14 cellular contexts compared by ENCODE assay signal in genomic region chr5:173233347-173234128, GRCh38. TPM values are rescaled to one million over a fixed set of nuclear protein-coding genes. Genes with fewer than 3 reads are reported as not detected.
DNase-seq lines count a peak whose midpoint lies in the region; ATAC-seq and TF ChIP-seq lines count a peak whose summit lies in the region.
"Had no signal": no experiment of that assay in that cellular context is flagged by ENCODE, and none has a peak within 500 bp of the region (broad histone marks: within the 10 kb centered on the region; RNA-seq: fewer than 3 reads in every experiment).

No MANE protein-coding gene starts in this region.

- BruUV-seq in MCF 10A (replicated peaks; lab: Mats Ljungman, UMichigan), result no TSS peak

- peak overlapping the region; percentile 83 for H3K4me3 Mint-ChIP-seq in MCF 10A (ENCODE audit: unreplicated experiment)
- peak overlapping the region; percentile 18 for H3K4me3 Mint-ChIP-seq in activated CD8-positive, alpha-beta T cell treated with anti-CD3 and anti-CD28 coated beads, Interleukin-2, amount 10 ng/mL, durations not matched to agents 7 days and 5 days

- no peak for TF ChIP-seq POLR2A in breast epithelium (IDR thresholded peaks at IDR 0.05)

- no peak overlapping the region for H3K27ac ChIP-seq in breast epithelium
- no peak overlapping the region for H3K27ac ChIP-seq in stomach smooth muscle (ENCODE audit: low read length)
- H3K27ac ChIP-seq in Karpas-422 (ENCODE audit: low read length), result no peak overlapping the region
- H3K27ac ChIP-seq: BLaER1 treated with 17β-estradiol and CSF1 and Interleukin-3, amounts not matched to agents 10 nM and 100 nM; upper lobe of left lung had no signal

- no peaks in the 10 kb centered on the region for H3K79me2 ChIP-seq in Karpas-422 (ENCODE audit: low read length)

- no peak for DNase-seq in MCF 10A (ENCODE audit: unreplicated experiment)
- DNase-seq in breast epithelium (ENCODE audit: low spot score in 2 of 2), result no peak
- DNase-seq in activated CD8-positive, alpha-beta T cell treated with anti-CD3 and anti-CD28 coated beads, Interleukin-2, amount 10 ng/mL, durations not matched to agents 7 days and 5 days, result no peak
- peak; percentile 74 for DNase-seq in mesenteric fat pad (ENCODE audit: low spot score)
- DNase-seq in Karpas-422, result no peak
- no peak for DNase-seq in NCI-H446 treated with DMSO at 0.1 percent for 48 hours (lab: John Stamatoyannopoulos, UW)
- DNase-seq: amniotic stem cell, SIG-M5 had no signal

- no peak overlapping the region for H3K27ac Mint-ChIP-seq in MCF 10A (ENCODE audit: low read depth, unreplicated experiment)
- H3K27ac Mint-ChIP-seq in activated CD8-positive, alpha-beta T cell treated with anti-CD3 and anti-CD28 coated beads, Interleukin-2, amount 10 ng/mL, durations not matched to agents 7 days and 5 days, result no peak overlapping the region

- TF ChIP-seq CTCF in MCF 10A (IDR thresholded peaks at IDR 0.05; ENCODE audit: unreplicated experiment) (no peak), breast epithelium (IDR thresholded peaks at IDR 0.05) (no peak)

- H3K4me1 Mint-ChIP-seq in MCF 10A (ENCODE audit: insufficient read depth, unreplicated experiment), result peaks cover 8% of the 10 kb centered on the region
- H3K4me1 Mint-ChIP-seq in activated CD8-positive, alpha-beta T cell treated with anti-CD3 and anti-CD28 coated beads, Interleukin-2, amount 10 ng/mL, durations not matched to agents 7 days and 5 days (ENCODE audit: low read depth), result peaks cover 34% of the 10 kb centered on the region

- CTCF ChIA-PET in MCF 10A (lab: Yijun Ruan, JAX), result interaction anchor here (0.6 to 1.1 kb wide), 2 partner anchors 9 to 254 kb away, joined by 3 read pairs; no protein-coding TSS in a partner anchor
- CTCF ChIA-PET in activated CD8-positive, alpha-beta T cell treated with anti-CD3 and anti-CD28 coated beads, Interleukin-2, amount 10 ng/mL, durations not matched to agents 7 days and 5 days (lab: Charles Lee), result no interaction called here

- H3K4me2 ChIP-seq in Karpas-422 (ENCODE audit: low read depth, low read length, poor library complexity, severe bottlenecking), result no peak overlapping the region
- H3K4me2 ChIP-seq: BLaER1 treated with 17β-estradiol and CSF1 and Interleukin-3, amounts not matched to agents 10 nM and 100 nM had no signal

- peaks cover 10% of the 10 kb centered on the region for H3K36me3 Mint-ChIP-seq in MCF 10A (ENCODE audit: insufficient read depth, unreplicated experiment)
- peaks cover 1% of the 10 kb centered on the region for H3K36me3 Mint-ChIP-seq in activated CD8-positive, alpha-beta T cell treated with anti-CD3 and anti-CD28 coated beads, Interleukin-2, amount 10 ng/mL, durations not matched to agents 7 days and 5 days (ENCODE audit: low read depth)

- intact Hi-C loops in MCF 10A (cut with micrococcal nuclease) (no loop called here), breast epithelium (cut with DNase I; ENCODE audit: low total_unique reads) (no loop called here)

- POLR2A ChIA-PET in MCF 10A (lab: Yijun Ruan, JAX), result no interaction called here
- POLR2A ChIA-PET in activated CD8-positive, alpha-beta T cell treated with anti-CD3 and anti-CD28 coated beads, Interleukin-2, amount 10 ng/mL, durations not matched to agents 7 days and 5 days (lab: Charles Lee), result no interaction called here

- peak overlapping the region in 1 of 2 donors; percentile 65 for H3K9ac ChIP-seq in stomach smooth muscle (ENCODE audit: low read length in 2 of 2)
- H3K9ac ChIP-seq in Karpas-422 (ENCODE audit: low read length), result no peak overlapping the region
- H3K9ac ChIP-seq: BLaER1 treated with 17β-estradiol and CSF1 and Interleukin-3, amounts not matched to agents 10 nM and 100 nM had no signal

- peaks cover 13 to 99% of the 10 kb centered on the region in 2 donors for H3K27me3 ChIP-seq in breast epithelium
- peaks cover 78 to 80% of the 10 kb centered on the region in 2 donors for H3K27me3 ChIP-seq in stomach smooth muscle (ENCODE audit: control insufficient read depth in 1 of 2, insufficient read depth in 2 of 2, low read length in 2 of 2)
- H3K27me3 ChIP-seq in Karpas-422 (ENCODE audit: low read length), result no peaks in the 10 kb centered on the region

- no peaks in the 10 kb centered on the region for H3K9me2 ChIP-seq in Karpas-422 (replicated peaks; ENCODE audit: insufficient read depth, low read length)

- no peaks in the 10 kb centered on the region for H3K36me3 ChIP-seq in breast epithelium
- no peaks in the 10 kb centered on the region for H3K36me3 ChIP-seq in stomach smooth muscle (ENCODE audit: control insufficient read depth in 2 of 2, insufficient read depth in 2 of 2, low read length in 2 of 2)
- no peaks in the 10 kb centered on the region for H3K36me3 ChIP-seq in Karpas-422 (ENCODE audit: insufficient read depth, low read length)
- H3K36me3 ChIP-seq: BLaER1 treated with 17β-estradiol and CSF1 and Interleukin-3, amounts not matched to agents 10 nM and 100 nM; upper lobe of left lung had no signal

- H3K4me1 ChIP-seq in breast epithelium (peaks cover 8 to 12% of the 10 kb centered on the region in 2 donors), stomach smooth muscle (ENCODE audit: control insufficient read depth, insufficient read depth, low read length) (peaks cover 35% of the 10 kb centered on the region), Karpas-422 (ENCODE audit: low read length) (no peaks in the 10 kb centered on the region)

- ATAC-seq in activated CD8-positive, alpha-beta T cell treated with anti-CD3 and anti-CD28 coated beads, Interleukin-2, amount 10 ng/mL, durations not matched to agents 7 days and 5 days, result no peak
- no peak for ATAC-seq in GM21526 (IDR thresholded peaks at IDR 0.05; ENCODE audit: low FRiP score, unreplicated experiment)
- ATAC-seq: activated CD4-positive, CD25-positive, alpha-beta regulatory T cell treated with anti-CD3 and anti-CD28 coated beads, Interleukin-2, amount 50 U/mL, for 24 hours had no signal

- H3K9me3 ChIP-seq in breast epithelium (no peaks in the 10 kb centered on the region), stomach smooth muscle (ENCODE audit: control insufficient read depth in 2 of 2, low read length in 2 of 2) (no peaks in the 10 kb centered on the region), Karpas-422 (ENCODE audit: low read length) (no peaks in the 10 kb centered on the region)
- H3K9me3 ChIP-seq: upper lobe of left lung had no signal

- H3K9me3 Mint-ChIP-seq in MCF 10A (ENCODE audit: unreplicated experiment), result no peaks in the 10 kb centered on the region
- no peaks in the 10 kb centered on the region for H3K9me3 Mint-ChIP-seq in activated CD8-positive, alpha-beta T cell treated with anti-CD3 and anti-CD28 coated beads, Interleukin-2, amount 10 ng/mL, durations not matched to agents 7 days and 5 days (ENCODE audit: insufficient read depth)

- H3K27me3 Mint-ChIP-seq in MCF 10A (ENCODE audit: insufficient read depth, unreplicated experiment), result peaks cover 15% of the 10 kb centered on the region
- H3K27me3 Mint-ChIP-seq in activated CD8-positive, alpha-beta T cell treated with anti-CD3 and anti-CD28 coated beads, Interleukin-2, amount 10 ng/mL, durations not matched to agents 7 days and 5 days (ENCODE audit: low read depth), result peaks cover 89% of the 10 kb centered on the region

- no peaks in the 10 kb centered on the region for H4K20me1 ChIP-seq in Karpas-422 (ENCODE audit: insufficient read depth, low read depth, low read length)

- H3K4me3 ChIP-seq in breast epithelium (peak overlapping the region in 1 of 3 donors; percentile 54), stomach smooth muscle (ENCODE audit: low read length in 2 of 2) (peak overlapping the region; percentile 31 to 58), Karpas-422 (ENCODE audit: low read length) (no peak overlapping the region)
- H3K4me3 ChIP-seq: BLaER1 treated with 17β-estradiol and CSF1 and Interleukin-3, amounts not matched to agents 10 nM and 100 nM had no signal

- no peak overlapping the region for H2AFZ ChIP-seq in Karpas-422 (ENCODE audit: low read length)

RNA-seq across cellular contexts. Expression of gene NKX2-5, which starts 1.5 kb away (rescaled TPM):
- total RNA-seq in MCF 10A (2022) (3.9 and 5.5 TPM in 2 replicates), breast epithelium (under 1 TPM in 1 of 3 donors, not detected in 2; 0.16 TPM), mesenteric fat pad (not detected)
- total RNA-seq in activated CD8-positive, alpha-beta T cell treated with anti-CD3 and anti-CD28 coated beads, Interleukin-2, amount 10 ng/mL, durations not matched to agents 7 days and 5 days, result not detected
- not detected in 2 replicates for total RNA-seq in Karpas-422 (2014; rRNA removed; shearing (Covaris generic); ENCODE audit: low replicate concordance)
- total RNA-seq: lower leg skin, upper lobe of left lung had no signal
